Comparison of ENCODE assay signal across 8 cellular contexts in genomic region chr12:55927588-55928502, GRCh38. TPM values are rescaled to one million over a fixed set of nuclear protein-coding genes. Genes with fewer than 3 reads are reported as not detected.
DNase-seq lines count a peak whose midpoint lies in the region; ATAC-seq and TF ChIP-seq lines count a peak whose summit lies in the region.

PYM1 (minus strand) TSS chr12:55927894; CDS start chr12:55927761, 133 bp downstream.

- peaks cover 30% of the 10 kb centered on the region for H3K36me3 ChIP-seq in OCI-LY7 (ENCODE audit: insufficient read depth, low read length)
- peaks cover 0 to 22% (median 0%) of the 10 kb centered on the region in 3 donors for H3K36me3 ChIP-seq in esophagus squamous epithelium

- peaks cover 46% of the 10 kb centered on the region for H3K4me1 ChIP-seq in OCI-LY7 (ENCODE audit: insufficient read depth, low read length, poor library complexity, severe bottlenecking)
- peaks cover 27 to 77% (median 43%) of the 10 kb centered on the region in 3 donors for H3K4me1 ChIP-seq in esophagus squamous epithelium

- no peaks in the 10 kb centered on the region for H3K9me2 ChIP-seq in OCI-LY7 (ENCODE audit: insufficient read depth, low read length)

- BruUV-seq in OCI-LY7 (replicated peaks; lab: Mats Ljungman, UMichigan) = TSS peak; percentile 68

- peak; percentile 38 for ATAC-seq in GM19452 (IDR thresholded peaks at IDR 0.05; ENCODE audit: unreplicated experiment)
- peak; percentile 29 for ATAC-seq in HG03565 (IDR thresholded peaks at IDR 0.05; ENCODE audit: unreplicated experiment)
- ATAC-seq in stimulated activated naive CD8-positive, alpha-beta T cell treated with anti-CD3 and anti-CD28 coated beads, Interleukin-15, amount 100 ng/mL, for 72 hours = peak; percentile 54

- H3K27me3 Mint-ChIP-seq in stimulated activated naive CD8-positive, alpha-beta T cell treated with anti-CD3 and anti-CD28 coated beads, Interleukin-15, amount 100 ng/mL, for 72 hours = no peaks in the 10 kb centered on the region

- peaks cover 2% of the 10 kb centered on the region; the same call in 1 of the 2 replicates for H4K20me1 ChIP-seq in OCI-LY7 (ENCODE audit: insufficient read depth, low read length)

- WGBS in esophagus squamous epithelium, 2 donors = 5% methylated on average over 20 to 32 of the region's 49 CpGs

- H3K4me3 Mint-ChIP-seq in stimulated activated naive CD8-positive, alpha-beta T cell treated with anti-CD3 and anti-CD28 coated beads, Interleukin-15, amount 100 ng/mL, for 72 hours = peak within 1 kb of the TSS; percentile 91 to 92

- no peaks in the 10 kb centered on the region for H3K9me3 Mint-ChIP-seq in stimulated activated naive CD8-positive, alpha-beta T cell treated with anti-CD3 and anti-CD28 coated beads, Interleukin-15, amount 100 ng/mL, for 72 hours

- no peaks in the 10 kb centered on the region for H3K27me3 ChIP-seq in esophagus squamous epithelium

- peak within 1 kb of the TSS; percentile 93 for H3K4me2 ChIP-seq in OCI-LY7 (ENCODE audit: low read length)

- H3K27ac ChIP-seq in OCI-LY7 (ENCODE audit: low read depth, low read length, poor library complexity, severe bottlenecking) = peak within 1 kb of the TSS; percentile 99
- H3K27ac ChIP-seq in esophagus squamous epithelium = peak within 1 kb of the TSS; percentile 92 to 100 (median 97)

- TF ChIP-seq CTCF in OCI-LY7 (conservative IDR thresholded peaks at IDR 0.05; ENCODE audit: low read length) (no peak), esophagus squamous epithelium (IDR thresholded peaks at IDR 0.05) (peak in 1 of 6 experiments; percentile 5)

- CTCF ChIA-PET in OCI-LY7 (lab: Charles Lee; ENCODE audit: unreplicated experiment) = interaction anchor here (1.0 kb wide), 1 partner anchor 101 kb away, joined by 3 read pairs; no protein-coding TSS in a partner anchor

- intact Hi-C loops in OCI-LY7 (cut with micrococcal nuclease; ENCODE audit: unreplicated experiment) (loop anchor here (1.0 to 5.0 kb wide), 7 partner anchors 99 to 759 kb away; partner anchors contain the start of genes DNAJC14, PA2G4, PTGES3 and RPS26), esophagus squamous epithelium (cut with DNase I) (loop anchor here (5.0 kb wide), 1 partner anchor 101 kb away; the partner anchor contains the start of gene DNAJC14)

- H3K27ac Mint-ChIP-seq in stimulated activated naive CD8-positive, alpha-beta T cell treated with anti-CD3 and anti-CD28 coated beads, Interleukin-15, amount 100 ng/mL, for 72 hours = peak within 1 kb of the TSS; percentile 97 to 99

- no peaks in the 10 kb centered on the region for H3K9me3 ChIP-seq in OCI-LY7 (ENCODE audit: low read length)
- no peaks in the 10 kb centered on the region for H3K9me3 ChIP-seq in esophagus squamous epithelium

- POLR2A ChIA-PET in OCI-LY7 (lab: Charles Lee) = interaction anchor here (0.6 to 5.0 kb wide), 11 partner anchors 12 to 508 kb away, joined by 3 to 49 read pairs (median 5); partner anchors contain the start of genes DNAJC14, ORMDL2, PA2G4 and RAB5B

- peak in 3 of 4 donors; percentile 33 to 82 (median 71) for TF ChIP-seq POLR2A in esophagus squamous epithelium (IDR thresholded peaks at IDR 0.05)

- H2AFZ ChIP-seq in OCI-LY7 (ENCODE audit: low read length) = peak within 1 kb of the TSS; percentile 9; the same call in 1 of the 2 replicates

- DNase-seq in COR-L47 (lab: John Stamatoyannopoulos, UW) (peak; percentile 38), OCI-LY7 (ENCODE audit: low spot score) (peak; percentile 91), esophagus squamous epithelium (lab: John Stamatoyannopoulos, UW) (peak; percentile 68), mucosa of gallbladder (ENCODE audit: low spot score) (peak; percentile 81)
- peak; percentile 79 to 82 for DNase-seq in activated T-cell treated with anti-CD3 and anti-CD28 coated beads, Interleukin-2, amount 50 U/mL, for 48 hours
- peak; percentile 75 to 85 for DNase-seq in stimulated activated naive CD8-positive, alpha-beta T cell treated with anti-CD3 and anti-CD28 coated beads, Interleukin-15, amount 100 ng/mL, for 72 hours

- H3K4me3 ChIP-seq in OCI-LY7 (ENCODE audit: low read depth, low read length, poor library complexity, severe bottlenecking) (peak within 1 kb of the TSS; percentile 82), esophagus squamous epithelium (peak within 1 kb of the TSS; percentile 59 to 95 (median 78))

- peaks cover 72% of the 10 kb centered on the region for H3K79me2 ChIP-seq in OCI-LY7 (ENCODE audit: insufficient read depth, low read depth, low read length)

- H3K4me1 Mint-ChIP-seq in stimulated activated naive CD8-positive, alpha-beta T cell treated with anti-CD3 and anti-CD28 coated beads, Interleukin-15, amount 100 ng/mL, for 72 hours = peaks cover 40% of the 10 kb centered on the region

RNA-seq across cellular contexts. Expression of gene PYM1, which starts in this region (rescaled TPM):
- 88.5 and 97.2 TPM in 2 replicates for total RNA-seq in OCI-LY7 (2014; rRNA removed; shearing (Covaris generic))
- 82.7 and 88.5 TPM in 2 replicates for total RNA-seq in OCI-LY7 (2022)
- total RNA-seq in esophagus squamous epithelium = 100 to 1,000 TPM in 1 of 4 donors, 10 to 100 TPM in 3; 60.7 to 107 (median 85.0) TPM
- total RNA-seq in mucosa of gallbladder = 25.1 TPM

Comparison
In these comparisons a context has a peak if more than half of its experiments do, and no peak if none do; other contexts are left out.
1. Peak in every context shown above with its lines: DNase-seq, ATAC-seq, H3K4me3 ChIP-seq and H3K27ac ChIP-seq.
2. DNase-seq: peak in every context shown above with its lines; median percentile 91 in OCI-LY7; 81 in mucosa of gallbladder; 80 in activated T-cell treated with anti-CD3 and anti-CD28 coated beads, Interleukin-2, amount 50 U/mL, for 48 hours; 80 in stimulated activated naive CD8-positive, alpha-beta T cell treated with anti-CD3 and anti-CD28 coated beads, Interleukin-15, amount 100 ng/mL, for 72 hours; 68 in esophagus squamous epithelium; 38 in COR-L47.